Comparison of ENCODE assay signal across 13 cellular contexts in genomic region chr4:109994415-109994827, GRCh38.
DNase-seq lines count a peak whose midpoint lies in the region; ATAC-seq, FAIRE-seq and TF ChIP-seq lines count a peak whose summit lies in the region.
"Had no signal": no experiment of that assay in that cellular context is flagged by ENCODE, and none has a peak within 500 bp of the region (broad histone marks: within the 10 kb centered on the region; RNA-seq: fewer than 3 reads in every experiment).

No MANE protein-coding gene starts in this region.

- H3K9me2 ChIP-seq in OCI-LY7 (ENCODE audit: insufficient read depth, low read length) = no peaks in the 10 kb centered on the region

- POLR2A ChIA-PET in OCI-LY7 (lab: Charles Lee) = interaction anchor here (0.6 to 1.1 kb wide), 7 partner anchors 19 to 537 kb away, joined by 3 to 7 read pairs (median 3); partner anchors contain the start of gene ELOVL6

- H3K14ac ChIP-seq in neuronal stem cell (ENCODE audit: low read length) = no peak overlapping the region

- no peak overlapping the region for H2BK12ac ChIP-seq in neuronal stem cell (ENCODE audit: low read length)

- ATAC-seq in GM19463 (IDR thresholded peaks at IDR 0.05; ENCODE audit: unreplicated experiment) (peak; percentile 55), HG03064 (IDR thresholded peaks at IDR 0.05; ENCODE audit: low read depth, unreplicated experiment) (peak; percentile 53)
- ATAC-seq: gastrocnemius medialis had no signal

- TF ChIP-seq CTCF in GM13976 (IDR thresholded peaks at IDR 0.05; ENCODE audit: borderline replicate concordance, control extremely low read depth, extremely low read depth, insufficient read depth, missing control alignments) (no peak), OCI-LY7 (conservative IDR thresholded peaks at IDR 0.05; ENCODE audit: low read length) (no peak), tibial artery (IDR thresholded peaks at IDR 0.05) (no peak), D721Med (IDR thresholded peaks at IDR 0.05; ENCODE audit: insufficient read depth, missing control alignments) (no peak), smooth muscle cell (IDR thresholded peaks at IDR 0.05; ENCODE audit: borderline replicate concordance, insufficient read depth, poor library complexity, severe bottlenecking) (no peak)

- no peak overlapping the region for H2BK5ac ChIP-seq in neuronal stem cell (ENCODE audit: low read length)

- no peak for FAIRE-seq in D721Med (lab: Jason Lieb, UNC)
- FAIRE-seq: bronchial epithelial cell had no signal

- H3K4ac ChIP-seq in neuronal stem cell (ENCODE audit: low read length) = no peak overlapping the region

- H3K79me2 ChIP-seq in OCI-LY7 (ENCODE audit: insufficient read depth, low read depth, low read length) (no peaks in the 10 kb centered on the region), smooth muscle cell (ENCODE audit: low read depth) (no peaks in the 10 kb centered on the region)

- DNase-seq in GM13976 (ENCODE audit: low spot score) (peak; percentile 53), OCI-LY7 (ENCODE audit: low spot score) (peak; percentile 35), tibial artery (no peak), D721Med (ENCODE audit: insufficient read length, low spot score) (no peak), smooth muscle cell (lab: John Stamatoyannopoulos, UW; ENCODE audit: unreplicated experiment) (no peak), neuronal stem cell (ENCODE audit: low spot score) (no peak)
- DNase-seq: activated CD4-positive, alpha-beta T cell treated with anti-CD3 and anti-CD28 coated beads, Interleukin-2, amount 10 ng/mL, durations not matched to agents 24 days and 14 days; CD4-positive, alpha-beta memory T cell; gastrocnemius medialis; NCI-H510A treated with DMSO at 0.1 percent for 48 hours had no signal

- H2AFZ ChIP-seq in OCI-LY7 (ENCODE audit: low read length) = peak overlapping the region; percentile 89
- H2AFZ ChIP-seq in smooth muscle cell (ENCODE audit: low read depth) = no peak overlapping the region
- H2AFZ ChIP-seq in neuronal stem cell (ENCODE audit: low read length) = no peak overlapping the region

- CTCF ChIA-PET in OCI-LY7 (lab: Charles Lee; ENCODE audit: unreplicated experiment) = no interaction called here

- H3K27ac ChIP-seq in OCI-LY7 (ENCODE audit: low read depth, low read length, poor library complexity, severe bottlenecking) (no peak overlapping the region), tibial artery (no peak overlapping the region), smooth muscle cell (ENCODE audit: low read depth) (no peak overlapping the region), neuronal stem cell (replicated peaks; ENCODE audit: low read length) (no peak overlapping the region)
- H3K27ac ChIP-seq: gastrocnemius medialis had no signal

- 81% methylated on average over 4 of the region's 4 CpGs for WGBS in smooth muscle cell (ENCODE audit: low lambda C conversion rate)
- no CpG with 5 or more reads among the region's 4 CpGs for WGBS in neuronal stem cell (ENCODE audit: extremely low coverage in 2 of 2, insufficient read length in 2 of 2, insufficient replicate concordance in 1 of 2), 2 donors

- no peak overlapping the region for H2AK5ac ChIP-seq in neuronal stem cell (ENCODE audit: low read depth, low read length)

- no peaks in the 10 kb centered on the region for H3K79me1 ChIP-seq in neuronal stem cell (ENCODE audit: low read depth, low read length)

- H4K20me1 ChIP-seq in OCI-LY7 (ENCODE audit: insufficient read depth, low read length) (no peaks in the 10 kb centered on the region), smooth muscle cell (ENCODE audit: low read depth) (no peaks in the 10 kb centered on the region)

- peak overlapping the region; percentile 23 for H3K4me3 ChIP-seq in OCI-LY7 (ENCODE audit: low read depth, low read length, poor library complexity, severe bottlenecking)
- no peak overlapping the region for H3K4me3 ChIP-seq in tibial artery
- no peak overlapping the region for H3K4me3 ChIP-seq in smooth muscle cell
- no peak overlapping the region for H3K4me3 ChIP-seq in neuronal stem cell (ENCODE audit: low read length in 2 of 2)
- H3K4me3 ChIP-seq: gastrocnemius medialis had no signal

- H3K4me2 ChIP-seq in OCI-LY7 (ENCODE audit: low read length) = peak overlapping the region; percentile 60
- H3K4me2 ChIP-seq in smooth muscle cell = no peak overlapping the region
- H3K4me2 ChIP-seq in neuronal stem cell (ENCODE audit: insufficient read depth, low read length, poor library complexity, severe bottlenecking) = no peak overlapping the region

- H3K36me3 ChIP-seq in OCI-LY7 (ENCODE audit: insufficient read depth, low read length) (no peaks in the 10 kb centered on the region), tibial artery (no peaks in the 10 kb centered on the region), smooth muscle cell (ENCODE audit: low read depth) (no peaks in the 10 kb centered on the region), neuronal stem cell (replicated peaks in 1 of 2; ENCODE audit: control insufficient read depth in 2 of 2, insufficient read depth in 2 of 2, low read length in 2 of 2) (no peaks in the 10 kb centered on the region)

- H4K91ac ChIP-seq in neuronal stem cell (ENCODE audit: low read depth, low read length, poor library complexity) = no peak overlapping the region

- no peak overlapping the region for H2BK120ac ChIP-seq in neuronal stem cell (ENCODE audit: low read depth, low read length)

- no peak overlapping the region for H2BK15ac ChIP-seq in neuronal stem cell (ENCODE audit: low read length)

- peaks cover 0 to 14% of the 10 kb centered on the region in 2 donors for H3K27me3 ChIP-seq in tibial artery
- no peaks in the 10 kb centered on the region for H3K27me3 ChIP-seq in smooth muscle cell (ENCODE audit: low read depth)
- H3K27me3 ChIP-seq in neuronal stem cell (ENCODE audit: control insufficient read depth in 3 of 3, insufficient read depth in 3 of 3, low read depth in 1 of 3, low read length in 3 of 3) = no peaks in the 10 kb centered on the region
- H3K27me3 ChIP-seq: gastrocnemius medialis had no signal

- in situ Hi-C loops in GM13976 (cut with MboI; ENCODE audit: low sequenced_read_pairs, unreplicated experiment) = no loop called here

- H3K4me1 ChIP-seq in OCI-LY7 (ENCODE audit: insufficient read depth, low read length, poor library complexity, severe bottlenecking) (peaks cover 67% of the 10 kb centered on the region), tibial artery (no peaks in the 10 kb centered on the region), smooth muscle cell (ENCODE audit: low read depth) (peaks cover 3% of the 10 kb centered on the region), neuronal stem cell (ENCODE audit: control insufficient read depth in 2 of 2, insufficient read depth in 1 of 2, low read depth in 1 of 2, low read length in 2 of 2) (no peaks in the 10 kb centered on the region)
- H3K4me1 ChIP-seq: gastrocnemius medialis had no signal

- H3K23ac ChIP-seq in neuronal stem cell (ENCODE audit: low read depth, low read length, poor library complexity) = no peak overlapping the region

- H3K9ac ChIP-seq in smooth muscle cell (ENCODE audit: low read depth) (no peak overlapping the region), neuronal stem cell (ENCODE audit: low read depth, low read length, poor library complexity) (no peak overlapping the region)

- H3K18ac ChIP-seq in neuronal stem cell (ENCODE audit: low read length) = no peak overlapping the region

- H3K9me3 ChIP-seq in OCI-LY7 (ENCODE audit: low read length) = no peaks in the 10 kb centered on the region
- no peaks in the 10 kb centered on the region for H3K9me3 ChIP-seq in tibial artery
- H3K9me3 ChIP-seq in smooth muscle cell (replicated peaks; ENCODE audit: low read depth) = no peaks in the 10 kb centered on the region
- no peaks in the 10 kb centered on the region for H3K9me3 ChIP-seq in neuronal stem cell (replicated peaks in 1 of 2; ENCODE audit: control insufficient read depth in 2 of 2, insufficient read depth in 1 of 2, low read depth in 1 of 2, low read length in 2 of 2)
- H3K9me3 ChIP-seq: gastrocnemius medialis had no signal

- no TSS peak for BruUV-seq in OCI-LY7 (replicated peaks; lab: Mats Ljungman, UMichigan)

- H4K8ac ChIP-seq in neuronal stem cell (ENCODE audit: low read depth, low read length) = no peak overlapping the region

- H3F3A ChIP-seq in smooth muscle cell (ENCODE audit: low read depth) = no peaks in the 10 kb centered on the region

- intact Hi-C loops in OCI-LY7 (cut with micrococcal nuclease; ENCODE audit: unreplicated experiment) (loop anchor here (5.0 to 10.0 kb wide), 3 partner anchors 437 to 710 kb away; partner anchors contain the start of gene SEC24B), tibial artery (cut with DNase I; ENCODE audit: low total_unique reads) (no loop called here)

Comparison
In these comparisons a context has a peak if more than half of its experiments do, and no peak if none do; other contexts are left out.
1. DNase-seq: peak in GM13976 (single experiment) and OCI-LY7 (single experiment); none in tibial artery (0 of 2), D721Med (single experiment), smooth muscle cell (single experiment) and neuronal stem cell (single experiment).